8 cellular contexts compared by ENCODE assay signal in the genomic region with DNA sequence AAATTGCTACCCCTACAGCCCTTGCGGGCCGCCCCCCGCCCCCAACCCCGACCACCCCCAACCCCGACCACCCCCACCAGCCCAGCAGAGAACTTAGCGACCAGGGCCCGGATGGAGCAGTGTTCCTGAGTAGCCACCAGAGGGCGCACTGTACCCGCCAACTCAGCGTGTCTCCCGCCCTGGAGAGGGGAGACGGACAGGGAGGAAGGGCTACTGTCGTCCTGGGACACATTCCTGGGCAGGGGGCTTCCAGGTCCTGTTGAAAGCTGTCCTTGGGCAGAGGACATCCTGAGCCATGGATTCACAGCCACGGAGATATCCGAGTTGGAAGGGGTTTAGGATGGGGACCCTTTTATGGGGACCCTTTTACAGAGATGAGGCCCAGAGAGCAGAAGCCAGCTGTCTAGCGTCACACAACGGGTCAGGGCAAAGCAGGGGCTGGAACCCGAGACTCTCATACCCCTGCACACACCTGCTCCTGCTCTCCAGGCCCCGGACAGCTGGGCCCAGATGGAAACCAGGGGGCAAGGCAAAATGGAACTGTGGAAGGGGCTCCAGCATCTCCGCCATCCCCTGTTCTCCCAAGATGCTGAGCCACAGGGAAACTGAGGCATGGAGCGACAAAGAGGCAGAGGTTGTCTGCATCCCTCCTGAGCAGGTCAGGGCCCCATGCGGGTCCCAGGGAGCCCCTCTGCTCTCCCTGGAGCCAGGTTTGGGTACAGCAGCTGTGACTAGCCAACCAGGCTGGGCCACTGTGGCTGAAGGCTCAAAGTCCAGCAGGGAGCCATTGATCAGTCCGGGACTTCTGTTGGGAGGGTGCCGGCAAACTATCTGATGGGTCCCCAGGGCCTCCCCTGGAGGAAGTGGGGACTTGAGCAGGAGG. TPM values are rescaled to one million over a fixed set of nuclear protein-coding genes. Genes with fewer than 3 reads are reported as not detected.
DNase-seq lines count a peak whose midpoint lies in the region; ATAC-seq and TF ChIP-seq lines count a peak whose summit lies in the region.

No MANE protein-coding gene starts in this region.

- no peak for TF ChIP-seq POLR2A in right lobe of liver (IDR thresholded peaks at IDR 0.05)

- H3K36me3 ChIP-seq in right lobe of liver: no peaks in the 10 kb centered on the region

- peaks cover 8% of the 10 kb centered on the region for H3K4me1 Mint-ChIP-seq in Calu3 (ENCODE audit: low read depth, unreplicated experiment)
- peaks cover 25% of the 10 kb centered on the region for H3K4me1 Mint-ChIP-seq in activated CD4-positive, alpha-beta T cell treated with anti-CD3 and anti-CD28 coated beads, Interleukin-2, amount 10 ng/mL, durations not matched to agents 7 days and 5 days

- POLR2A ChIA-PET in activated CD4-positive, alpha-beta T cell treated with anti-CD3 and anti-CD28 coated beads, Interleukin-2, amount 10 ng/mL, durations not matched to agents 7 days and 5 days (lab: Charles Lee): no interaction called here

- 25% methylated on average over 4 of the region's 24 CpGs for WGBS in right lobe of liver (ENCODE audit: insufficient coverage, low coverage, low lambda C conversion rate, missing lambda C conversion rate)

- H3K4me1 ChIP-seq in right lobe of liver: peaks cover 0 to 12% (median 5%) of the 10 kb centered on the region in 4 donors

- no TSS peak for BruUV-seq in Calu3 (replicated peaks; lab: Mats Ljungman, UMichigan)

- ATAC-seq in right lobe of liver: peak; percentile 81 to 84 (median 84)
- ATAC-seq in HG03520 (IDR thresholded peaks at IDR 0.05; ENCODE audit: unreplicated experiment): no peak

- no peaks in the 10 kb centered on the region for H3K27me3 ChIP-seq in right lobe of liver

- H3K27ac ChIP-seq in coronary artery (no peak overlapping the region), right lobe of liver (peak overlapping the region in 2 of 3 donors; percentile 19 to 20)

- no peak overlapping the region for H3K4me3 Mint-ChIP-seq in Calu3 (ENCODE audit: low read depth, unreplicated experiment)
- no peak overlapping the region for H3K4me3 Mint-ChIP-seq in activated CD4-positive, alpha-beta T cell treated with anti-CD3 and anti-CD28 coated beads, Interleukin-2, amount 10 ng/mL, durations not matched to agents 7 days and 5 days

- H3K36me3 Mint-ChIP-seq in Calu3 (ENCODE audit: insufficient read depth, unreplicated experiment): no peaks in the 10 kb centered on the region
- no peaks in the 10 kb centered on the region for H3K36me3 Mint-ChIP-seq in activated CD4-positive, alpha-beta T cell treated with anti-CD3 and anti-CD28 coated beads, Interleukin-2, amount 10 ng/mL, durations not matched to agents 7 days and 5 days (ENCODE audit: low read depth)

- CTCF ChIA-PET in Calu3 (lab: Charles Lee): interaction anchor here (0.8 to 1.9 kb wide), 7 partner anchors 12 to 143 kb away, joined by 3 to 32 read pairs (median 4); no protein-coding TSS in a partner anchor
- CTCF ChIA-PET in activated CD4-positive, alpha-beta T cell treated with anti-CD3 and anti-CD28 coated beads, Interleukin-2, amount 10 ng/mL, durations not matched to agents 7 days and 5 days (lab: Charles Lee): interaction anchor here (0.7 to 8.4 kb wide), 11 partner anchors 10 to 160 kb away, joined by 3 to 75 read pairs (median 3); a partner anchor contains a TSS

- intact Hi-C loops in Calu3 (cut with micrococcal nuclease; ENCODE audit: unreplicated experiment): loop anchor here (1.0 kb wide), 2 partner anchors 60 to 129 kb away; no protein-coding TSS in a partner anchor
- intact Hi-C loops in right lobe of liver (cut with DNase I): no loop called here

- TF ChIP-seq CTCF in Calu3 (IDR thresholded peaks at IDR 0.05; ENCODE audit: unreplicated experiment) (peak; percentile 69), HFF-Myc (IDR thresholded peaks at IDR 0.05; ENCODE audit: low read depth, low read length, missing control alignments) (peak; percentile 72), coronary artery (IDR thresholded peaks at IDR 0.05) (peak; percentile 72), right lobe of liver (IDR thresholded peaks at IDR 0.05) (peak; percentile 51 to 56 (median 55))

- H3K4me3 ChIP-seq in HFF-Myc (replicated peaks; ENCODE audit: low read depth, low read length) (no peak overlapping the region), coronary artery (no peak overlapping the region), right lobe of liver (no peak overlapping the region)

- peaks cover 38% of the 10 kb centered on the region for H3K27me3 Mint-ChIP-seq in Calu3 (ENCODE audit: unreplicated experiment)
- peaks cover 9% of the 10 kb centered on the region for H3K27me3 Mint-ChIP-seq in activated CD4-positive, alpha-beta T cell treated with anti-CD3 and anti-CD28 coated beads, Interleukin-2, amount 10 ng/mL, durations not matched to agents 7 days and 5 days

- no peak overlapping the region for H3K27ac Mint-ChIP-seq in Calu3 (ENCODE audit: unreplicated experiment)
- peak overlapping the region; percentile 75 for H3K27ac Mint-ChIP-seq in activated CD4-positive, alpha-beta T cell treated with anti-CD3 and anti-CD28 coated beads, Interleukin-2, amount 10 ng/mL, durations not matched to agents 7 days and 5 days

- no peaks in the 10 kb centered on the region for H3K9me3 Mint-ChIP-seq in Calu3 (ENCODE audit: low read depth, unreplicated experiment)
- no peaks in the 10 kb centered on the region for H3K9me3 Mint-ChIP-seq in activated CD4-positive, alpha-beta T cell treated with anti-CD3 and anti-CD28 coated beads, Interleukin-2, amount 10 ng/mL, durations not matched to agents 7 days and 5 days

- H3K9me3 ChIP-seq in right lobe of liver: no peaks in the 10 kb centered on the region

- DNase-seq in Calu3 (peak; percentile 89), HFF-Myc (ENCODE audit: extremely low read depth, low read depth) (no peak), NCI-H226 (peak; percentile 31), coronary artery (ENCODE audit: low spot score) (no peak), right lobe of liver (peak; percentile 74 to 82 (median 77))
- DNase-seq in activated CD4-positive, alpha-beta T cell treated with anti-CD3 and anti-CD28 coated beads, Interleukin-2, amount 10 ng/mL, durations not matched to agents 7 days and 5 days: peak; percentile 79
- DNase-seq in stimulated activated CD8-positive, alpha-beta memory T cell treated with anti-CD3 and anti-CD28 coated beads, Interleukin-12 subunit alpha, Interleukin-12 subunit beta, amount 100 ng/mL, for 4 hours (ENCODE audit: low read depth): peak; percentile 53

RNA-seq across cellular contexts. Expression of a gene that starts 25.0 kb away (rescaled TPM):
- total RNA-seq in Calu3 (2022) (not detected in 2 replicates), right lobe of liver (10 to 100 TPM; 21.2 to 81.0 (median 29.8) TPM)
- 100 to 1,000 TPM; 481 to 584 TPM for total RNA-seq in activated CD4-positive, alpha-beta T cell treated with anti-CD3 and anti-CD28 coated beads, Interleukin-2, amount 10 ng/mL, durations not matched to agents 7 days and 5 days

RNA-seq across cellular contexts. Expression of a gene that starts 59.2 kb away (rescaled TPM):
- total RNA-seq in Calu3 (2022): not detected in 2 replicates
- total RNA-seq in activated CD4-positive, alpha-beta T cell treated with anti-CD3 and anti-CD28 coated beads, Interleukin-2, amount 10 ng/mL, durations not matched to agents 7 days and 5 days: not detected
- not detected for total RNA-seq in right lobe of liver

Comparison
In these comparisons a context has a peak if more than half of its experiments do, and no peak if none do; other contexts are left out.
1. DNase-seq: peak in Calu3 (single experiment), NCI-H226 (single experiment), activated CD4-positive, alpha-beta T cell treated with anti-CD3 and anti-CD28 coated beads, Interleukin-2, amount 10 ng/mL, durations not matched to agents 7 days and 5 days (single experiment), right lobe of liver (3 of 3) and stimulated activated CD8-positive, alpha-beta memory T cell treated with anti-CD3 and anti-CD28 coated beads, Interleukin-12 subunit alpha, Interleukin-12 subunit beta, amount 100 ng/mL, for 4 hours (single experiment); none in HFF-Myc (single experiment) and coronary artery (single experiment).
2. H3K27ac ChIP-seq: peak in right lobe of liver (2 of 3); none in coronary artery (0 of 2).
3. RNA of a gene that starts 25.0 kb away (total RNA-seq): 481 to 584 TPM in activated CD4-positive, alpha-beta T cell treated with anti-CD3 and anti-CD28 coated beads, Interleukin-2, amount 10 ng/mL, durations not matched to agents 7 days and 5 days and 21.2 to 81.0 TPM in right lobe of liver; not detected in Calu3; every median in the first group is over 10 times any median in the second.
4. Peak in every context shown above with its lines, with median percentiles within 50 percentile points of each other: CTCF ChIP-seq.